1 cellular context compared by ENCODE assay signal in genomic region chr16:81551141-81551808, GRCh38.
TF ChIP-seq lines count a peak whose summit lies in the region.

No MANE protein-coding gene starts in this region.

TF ChIP-seq in A549, 52 proteins besides CTCF, POLR2A, EP300 and RAD21 (continued from another document):
- TF ChIP-seq HMGXB4 (CRISPR knock-in tag; IDR thresholded peaks at IDR 0.05; ENCODE audit: borderline replicate concordance) (no peak), KDM1A (IDR thresholded peaks at IDR 0.05; ENCODE audit: low read depth) (no peak), HOXA7 (CRISPR knock-in tag; IDR thresholded peaks at IDR 0.05) (no peak), CHD2 (IDR thresholded peaks at IDR 0.05; ENCODE audit: low read length, partially characterized antibody) (no peak), HOXB13 (CRISPR knock-in tag; IDR thresholded peaks at IDR 0.05; ENCODE audit: low read depth) (no peak), MAZ (IDR thresholded peaks at IDR 0.05; ENCODE audit: borderline replicate concordance, low read depth, low read length) (no peak), RNF2 (IDR thresholded peaks at IDR 0.05; ENCODE audit: borderline replicate concordance, low read depth) (no peak), EHF (CRISPR knock-in tag; IDR thresholded peaks at IDR 0.05) (no peak), SREBF2 (IDR thresholded peaks at IDR 0.05) (no peak), RCOR1 (IDR thresholded peaks at IDR 0.05; ENCODE audit: low read depth, low read length) (no peak)
